ENCODE assay signal across 30 cellular contexts in genomic region chr4:83768146-83768545, GRCh38.
DNase-seq lines count a peak whose midpoint lies in the region; ATAC-seq, FAIRE-seq and TF ChIP-seq lines count a peak whose summit lies in the region.
"Had no signal": no experiment of that assay in that cellular context is flagged by ENCODE, and none has a peak within 500 bp of the region (broad histone marks: within the 10 kb centered on the region; RNA-seq: fewer than 3 reads in every experiment).

No MANE protein-coding gene starts in this region.

- H3F3A ChIP-seq in PC-3 (ENCODE audit: low read length, unreplicated experiment) = no peaks in the 10 kb centered on the region

- H3K23me2 ChIP-seq in H1 (ENCODE audit: low read depth, low read length) = no peaks in the 10 kb centered on the region

- H2AK5ac ChIP-seq in H1 (ENCODE audit: low read depth, low read length) = no peak overlapping the region

- no peak overlapping the region for H2BK15ac ChIP-seq in H1 (ENCODE audit: low read length)

- H3K27ac ChIP-seq in PC-3 (ENCODE audit: low read length) (no peak overlapping the region), H1 (ENCODE audit: low read depth, low read length) (no peak overlapping the region)
- H3K27ac ChIP-seq: 22Rv1; A549; BLaER1; BLaER1 treated with 17β-estradiol and CSF1 and Interleukin-3, amounts not matched to agents 10 nM and 100 nM; C4-2B had no signal

- H3K4me3 ChIP-seq in PC-3 (ENCODE audit: low read length) (no peak overlapping the region), H1 (ENCODE audit: extremely low read depth in 1 of 4, insufficient read depth in 2 of 4, low read depth in 3 of 4, low read length in 4 of 4) (no peak overlapping the region)
- H3K4me3 ChIP-seq: A549; BLaER1; BLaER1 treated with 17β-estradiol and CSF1 and Interleukin-3, amounts not matched to agents 10 nM and 100 nM had no signal

- 87% methylated on average over 5 of the region's 5 CpGs; no CpG with 5 or more reads in 1 of the 2 experiments for WGBS in H1 (ENCODE audit: extremely low coverage in 1 of 2, insufficient coverage in 1 of 2, insufficient read length in 1 of 2, insufficient replicate concordance in 2 of 2, low coverage in 1 of 2, low lambda C conversion rate in 2 of 2, missing lambda C conversion rate in 1 of 2), 2 experiments

- H3K4me1 ChIP-seq in PC-3 (ENCODE audit: insufficient read depth, low read length) (no peaks in the 10 kb centered on the region), H1 (replicated peaks in 1 of 4; ENCODE audit: control insufficient read depth in 3 of 4, insufficient read depth in 4 of 4, low read length in 3 of 4) (no peaks in the 10 kb centered on the region; a peak in 1 of 7 replicates)
- H3K4me1 ChIP-seq: A549, BE2C, Caco-2 had no signal

- H4K20me1 ChIP-seq in PC-3 (ENCODE audit: low read length) = no peaks in the 10 kb centered on the region
- H4K20me1 ChIP-seq in H1 (replicated peaks in 1 of 2; ENCODE audit: control insufficient read depth in 1 of 2, insufficient read depth in 2 of 2, low read length in 2 of 2) = no peaks in the 10 kb centered on the region
- H4K20me1 ChIP-seq: BLaER1; BLaER1 treated with 17β-estradiol and CSF1 and Interleukin-3, amounts not matched to agents 10 nM and 100 nM had no signal

- TF ChIP-seq EP300 in H1 (IDR thresholded peaks at IDR 0.05; ENCODE audit: borderline replicate concordance in 1 of 2, low read depth in 2 of 2, low read length in 2 of 2) = no peak

- ATAC-seq in PC-3 = no peak
- ATAC-seq: A549; CD8-positive, alpha-beta T cell had no signal

- H3K56ac ChIP-seq in H1 (replicated peaks; ENCODE audit: insufficient read length, low read depth, low read length) = no peak overlapping the region

- H3K79me2 ChIP-seq in PC-3 (ENCODE audit: low read length) = no peaks in the 10 kb centered on the region
- H3K79me2 ChIP-seq in H1 (ENCODE audit: control insufficient read depth in 1 of 2, insufficient read depth in 2 of 2, low read length in 2 of 2) = no peaks in the 10 kb centered on the region

- H3K9me3 ChIP-seq in PC-3 (ENCODE audit: low read length) = no peaks in the 10 kb centered on the region
- no peaks in the 10 kb centered on the region for H3K9me3 ChIP-seq in H1 (ENCODE audit: insufficient read depth in 2 of 2, low read depth in 1 of 2, low read length in 1 of 2)
- H3K9me3 ChIP-seq: A549; BE2C; BLaER1; BLaER1 treated with 17β-estradiol and CSF1 and Interleukin-3, amounts not matched to agents 10 nM and 100 nM; Caco-2 had no signal

- H2BK5ac ChIP-seq in H1 (ENCODE audit: low read depth, low read length) = no peak overlapping the region

- CTCF ChIA-PET in PC-3 (lab: Charles Lee) (no interaction called here), H1 (lab: Charles Lee; ENCODE audit: partially characterized antibody) (interaction anchor here (0.9 to 4.2 kb wide), 5 partner anchors 11 to 715 kb away, joined by 3 to 18 read pairs (median 6); no protein-coding TSS in a partner anchor)

- no peak overlapping the region for H2BK12ac ChIP-seq in H1 (ENCODE audit: low read depth, low read length)

- DNase-seq in PC-3 (peak; percentile 34), H1 (ENCODE audit: low read depth in 1 of 2, low spot score in 2 of 2) (no peak), NCI-H748 (lab: John Stamatoyannopoulos, UW; ENCODE audit: unreplicated experiment) (no peak), NCI-H2107 treated with DMSO at 0.1 percent for 48 hours (lab: John Stamatoyannopoulos, UW; ENCODE audit: unreplicated experiment) (no peak)
- DNase-seq: 8988T; ACHN; AML-193; BE2C; C1 segment of cervical spinal cord; Caco-2; Calu3; CD4-positive, alpha-beta memory T cell; CD4-positive, alpha-beta T cell; CD4-positive, CD25-positive, alpha-beta regulatory T cell; CD8-positive, alpha-beta memory T cell; CD8-positive, alpha-beta T cell; COR-L47; DMS 273 treated with DMSO at 0.1 percent for 48 hours; DMS153; DMS53; DMS79; DMS79 treated with DMSO at 0.1 percent for 48 hours; DND-41; EL had no signal

- FAIRE-seq in H1 (lab: Jason Lieb, UNC) = no peak
- FAIRE-seq: A549, D721Med had no signal

- no peak overlapping the region for H2BK120ac ChIP-seq in H1 (replicated peaks; ENCODE audit: low read depth, low read length)

- no peak overlapping the region for H3K4ac ChIP-seq in H1 (replicated peaks; ENCODE audit: insufficient read length, low read depth, low read length)

- H3K18ac ChIP-seq in H1 (ENCODE audit: extremely low read depth, low read length) = no peak overlapping the region

- H4K91ac ChIP-seq in H1 (replicated peaks; ENCODE audit: insufficient read length, low read length) = no peak overlapping the region

- H3K79me1 ChIP-seq in H1 (ENCODE audit: low read depth, low read length) = no peaks in the 10 kb centered on the region

- no peak overlapping the region for H3K14ac ChIP-seq in H1 (ENCODE audit: insufficient read length)

- H3K36me3 ChIP-seq in PC-3 (ENCODE audit: low read depth, low read length) (no peaks in the 10 kb centered on the region), H1 (ENCODE audit: control insufficient read depth in 2 of 4, insufficient read depth in 4 of 4, low read length in 3 of 4) (no peaks in the 10 kb centered on the region)
- H3K36me3 ChIP-seq: BE2C; BLaER1; BLaER1 treated with 17β-estradiol and CSF1 and Interleukin-3, amounts not matched to agents 10 nM and 100 nM had no signal

- H3K9ac ChIP-seq in PC-3 (ENCODE audit: low read length) (no peak overlapping the region), H1 (replicated peaks in 1 of 4; ENCODE audit: extremely low read depth in 1 of 4, low read depth in 3 of 4, low read length in 3 of 4) (no peak overlapping the region)
- H3K9ac ChIP-seq: BLaER1; BLaER1 treated with 17β-estradiol and CSF1 and Interleukin-3, amounts not matched to agents 10 nM and 100 nM had no signal

- H4K8ac ChIP-seq in H1 (ENCODE audit: extremely low read depth, insufficient read depth, low read length) = no peak overlapping the region

- POLR2A ChIA-PET in PC-3 (lab: Charles Lee; ENCODE audit: unreplicated experiment) = no interaction called here
- POLR2A ChIA-PET in H1 (lab: Charles Lee; ENCODE audit: partially characterized antibody) = no interaction called here

- H2AFZ ChIP-seq in PC-3 (ENCODE audit: low read length) = no peak overlapping the region
- H2AFZ ChIP-seq in H1 (ENCODE audit: low read length) = 0 out of 2 replicates have a peak overlapping the region, but pooled peaks have one; percentile 24

- no peaks in the 10 kb centered on the region for H3K9me2 ChIP-seq in PC-3 (replicated peaks; ENCODE audit: low read length)

- no peak for TF ChIP-seq RAD21 in H1 (IDR thresholded peaks at IDR 0.05 in 1 of 2, conservative IDR thresholded peaks at IDR 0.05 in 1 of 2; ENCODE audit: low read depth in 2 of 2, low read length in 2 of 2)

- intact Hi-C loops in PC-3 (cut with micrococcal nuclease) = no loop called here

- TF ChIP-seq CTCF in PC-3 (conservative IDR thresholded peaks at IDR 0.05; ENCODE audit: low read depth, low read length) (no peak), H1 (IDR thresholded peaks at IDR 0.05; ENCODE audit: control extremely low read depth in 1 of 3, insufficient read depth in 1 of 3, low read depth in 1 of 3, low read length in 3 of 3) (no peak)

- no peak overlapping the region for H2BK20ac ChIP-seq in H1 (ENCODE audit: low read length)

- no peak overlapping the region for H4K5ac ChIP-seq in H1 (ENCODE audit: insufficient read length, low read depth, low read length)

- TF ChIP-seq POLR2A in H1 (IDR thresholded peaks at IDR 0.05; ENCODE audit: control extremely low read depth in 1 of 2, low read depth in 2 of 2, low read length in 2 of 2) = no peak

- H3K27me3 ChIP-seq in PC-3 (ENCODE audit: low read length) (no peaks in the 10 kb centered on the region), H1 (replicated peaks in 1 of 4; ENCODE audit: control insufficient read depth in 3 of 4, extremely low read depth in 1 of 4, insufficient read depth in 3 of 4, low read length in 3 of 4) (no peaks in the 10 kb centered on the region)
- H3K27me3 ChIP-seq: BE2C; BLaER1; BLaER1 treated with 17β-estradiol and CSF1 and Interleukin-3, amounts not matched to agents 10 nM and 100 nM had no signal

- BruUV-seq in PC-3 (replicated peaks; lab: Mats Ljungman, UMichigan) = no TSS peak

- H3K4me2 ChIP-seq in PC-3 (ENCODE audit: low read length) (no peak overlapping the region), H1 (ENCODE audit: insufficient read depth in 1 of 2, low read depth in 2 of 2, low read length in 2 of 2) (no peak overlapping the region)
- H3K4me2 ChIP-seq: A549 had no signal

- H3K23ac ChIP-seq in H1 (ENCODE audit: insufficient read length) = no peak overlapping the region

TF ChIP-seq in H1, 55 proteins besides CTCF, POLR2A, EP300 and RAD21:
- TF ChIP-seq ZNF274 (IDR thresholded peaks at IDR 0.05; ENCODE audit: borderline replicate concordance, extremely low read depth, low read length) = no peak
- TF ChIP-seq YY1 (IDR thresholded peaks at IDR 0.05; ENCODE audit: low read depth, low read length) = no peak
- no peak for TF ChIP-seq KDM1A (IDR thresholded peaks at IDR 0.05; ENCODE audit: borderline replicate concordance, low read length)
- TF ChIP-seq EGR1 (IDR thresholded peaks at IDR 0.05; ENCODE audit: borderline replicate concordance, low read depth, low read length) = no peak
- TF ChIP-seq HDAC6 (IDR thresholded peaks at IDR 0.05; ENCODE audit: low read depth, low read length) = no peak
- no peak for TF ChIP-seq PHF8 (conservative IDR thresholded peaks at IDR 0.05; ENCODE audit: low read depth, low read length)
- no peak for TF ChIP-seq TAF7 (optimal IDR thresholded peaks at IDR 0.05; ENCODE audit: borderline replicate concordance, low read depth, low read length)
- TF ChIP-seq RXRA (IDR thresholded peaks at IDR 0.05; ENCODE audit: insufficient read depth, low read depth, low read length) = no peak
- TF ChIP-seq BRCA1 (IDR thresholded peaks at IDR 0.05; ENCODE audit: low read depth, low read length) = no peak
- TF ChIP-seq, protein P1, sequence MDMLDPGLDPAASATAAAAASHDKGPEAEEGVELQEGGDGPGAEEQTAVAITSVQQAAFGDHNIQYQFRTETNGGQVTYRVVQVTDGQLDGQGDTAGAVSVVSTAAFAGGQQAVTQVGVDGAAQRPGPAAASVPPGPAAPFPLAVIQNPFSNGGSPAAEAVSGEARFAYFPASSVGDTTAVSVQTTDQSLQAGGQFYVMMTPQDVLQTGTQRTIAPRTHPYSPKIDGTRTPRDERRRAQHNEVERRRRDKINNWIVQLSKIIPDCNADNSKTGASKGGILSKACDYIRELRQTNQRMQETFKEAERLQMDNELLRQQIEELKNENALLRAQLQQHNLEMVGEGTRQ (IDR thresholded peaks at IDR 0.05; ENCODE audit: low read length) = no peak
- no peak for TF ChIP-seq SUZ12 (IDR thresholded peaks at IDR 0.05; ENCODE audit: low read length)
- TF ChIP-seq CHD1 (IDR thresholded peaks at IDR 0.05; ENCODE audit: low read depth, low read length) = no peak
- no peak for TF ChIP-seq SP1 (IDR thresholded peaks at IDR 0.05; ENCODE audit: low read depth, low read length)
- no peak for TF ChIP-seq CHD2 (IDR thresholded peaks at IDR 0.05; ENCODE audit: low read length)
- no peak for TF ChIP-seq RNF2 (IDR thresholded peaks at IDR 0.05; ENCODE audit: borderline replicate concordance, low read depth, low read length, missing control alignments, poor library complexity, severe bottlenecking)
- no peak for TF ChIP-seq CBX5 (IDR thresholded peaks at IDR 0.05; ENCODE audit: low read depth, low read length)
